Comparison of ENCODE assay signal across 8 cellular contexts in genomic region chr16:425082-425718, GRCh38. TPM values are rescaled to one million over a fixed set of nuclear protein-coding genes. Genes with fewer than 3 reads are reported as not detected.
DNase-seq lines count a peak whose midpoint lies in the region; ATAC-seq and TF ChIP-seq lines count a peak whose summit lies in the region.

A gene with protein sequence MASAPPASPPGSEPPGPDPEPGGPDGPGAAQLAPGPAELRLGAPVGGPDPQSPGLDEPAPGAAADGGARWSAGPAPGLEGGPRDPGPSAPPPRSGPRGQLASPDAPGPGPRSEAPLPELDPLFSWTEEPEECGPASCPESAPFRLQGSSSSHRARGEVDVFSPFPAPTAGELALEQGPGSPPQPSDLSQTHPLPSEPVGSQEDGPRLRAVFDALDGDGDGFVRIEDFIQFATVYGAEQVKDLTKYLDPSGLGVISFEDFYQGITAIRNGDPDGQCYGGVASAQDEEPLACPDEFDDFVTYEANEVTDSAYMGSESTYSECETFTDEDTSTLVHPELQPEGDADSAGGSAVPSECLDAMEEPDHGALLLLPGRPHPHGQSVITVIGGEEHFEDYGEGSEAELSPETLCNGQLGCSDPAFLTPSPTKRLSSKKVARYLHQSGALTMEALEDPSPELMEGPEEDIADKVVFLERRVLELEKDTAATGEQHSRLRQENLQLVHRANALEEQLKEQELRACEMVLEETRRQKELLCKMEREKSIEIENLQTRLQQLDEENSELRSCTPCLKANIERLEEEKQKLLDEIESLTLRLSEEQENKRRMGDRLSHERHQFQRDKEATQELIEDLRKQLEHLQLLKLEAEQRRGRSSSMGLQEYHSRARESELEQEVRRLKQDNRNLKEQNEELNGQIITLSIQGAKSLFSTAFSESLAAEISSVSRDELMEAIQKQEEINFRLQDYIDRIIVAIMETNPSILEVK (plus strand): TSS chr16:425649. CDS start chr16:426007, 358 bp downstream.

- peak; percentile 35 for TF ChIP-seq CTCF in choroid plexus epithelial cell (conservative IDR thresholded peaks at IDR 0.05; ENCODE audit: low read depth, low read length)

- no peaks in the 10 kb centered on the region for H3K36me3 Mint-ChIP-seq in activated CD4-positive, alpha-beta T cell treated with anti-CD3 and anti-CD28 coated beads for 36 hours (ENCODE audit: low read depth)

- intact Hi-C loops in activated CD4-positive, alpha-beta T cell treated with anti-CD3 and anti-CD28 coated beads for 36 hours (cut with DNase I, micrococcal nuclease): loop anchor here (1.0 to 10.0 kb wide), 10 partner anchors 24 to 880 kb away; partner anchors contain the start of genes AXIN1 (in 1 of the 2), CAPN15 (in 1 of the 2), DECR2 (in 1 of the 2) and METTL26 (in 1 of the 2)
- intact Hi-C loops in left colon (cut with DNase I, micrococcal nuclease): no loop called here

- DNase-seq in AG08396 (ENCODE audit: low spot score) (peak; percentile 87), NCI-H345 (lab: John Stamatoyannopoulos, UW) (peak; percentile 79), choroid plexus epithelial cell (ENCODE audit: low read depth) (peak; percentile 68), left colon (peak; percentile 76 to 85)
- peak; percentile 90 for DNase-seq in activated CD4-positive, alpha-beta T cell treated with anti-CD3 and anti-CD28 coated beads for 36 hours
- peak; percentile 80 for DNase-seq in stimulated activated CD4-positive, alpha-beta T cell treated with anti-CD3 and anti-CD28 coated beads, Interleukin-1b, Interleukin-23, amount 100 ng/mL, for 48 hours

- H3K9me3 Mint-ChIP-seq in activated CD4-positive, alpha-beta T cell treated with anti-CD3 and anti-CD28 coated beads for 36 hours (ENCODE audit: low read depth): no peaks in the 10 kb centered on the region

- H3K4me1 Mint-ChIP-seq in activated CD4-positive, alpha-beta T cell treated with anti-CD3 and anti-CD28 coated beads for 36 hours: peaks cover 30% of the 10 kb centered on the region

- POLR2A ChIA-PET in activated CD4-positive, alpha-beta T cell treated with anti-CD3 and anti-CD28 coated beads for 36 hours (lab: Charles Lee): interaction anchor here (0.6 kb wide), 1 partner anchor 33 kb away, joined by 5 read pairs; no protein-coding TSS in a partner anchor

- H3K4me3 Mint-ChIP-seq in activated CD4-positive, alpha-beta T cell treated with anti-CD3 and anti-CD28 coated beads for 36 hours: peak within 1 kb of the TSS; percentile 74

- peak within 1 kb of the TSS; percentile 47 for H3K27ac Mint-ChIP-seq in activated CD4-positive, alpha-beta T cell treated with anti-CD3 and anti-CD28 coated beads for 36 hours

- CTCF ChIA-PET in activated CD4-positive, alpha-beta T cell treated with anti-CD3 and anti-CD28 coated beads for 36 hours (lab: Charles Lee): interaction anchor here (0.6 to 1.4 kb wide), 3 partner anchors 24 to 259 kb away, joined by 3 to 4 read pairs (median 3); partner anchors contain the start of genes DECR2 and JMJD8

- peaks cover 5% of the 10 kb centered on the region for H3K27me3 Mint-ChIP-seq in activated CD4-positive, alpha-beta T cell treated with anti-CD3 and anti-CD28 coated beads for 36 hours

- peak within 1 kb of the TSS; percentile 69 for H3K4me3 ChIP-seq in choroid plexus epithelial cell (ENCODE audit: low read depth, low read length)

- ATAC-seq in GM18868 (IDR thresholded peaks at IDR 0.05; ENCODE audit: unreplicated experiment) (peak; percentile 94), HG03139 (IDR thresholded peaks at IDR 0.05; ENCODE audit: unreplicated experiment) (peak; percentile 79), left colon (peak; percentile 89)
- peak; percentile 93 for ATAC-seq in activated CD4-positive, alpha-beta T cell treated with anti-CD3 and anti-CD28 coated beads for 36 hours

RNA-seq across cellular contexts. Expression of the gene that starts here (rescaled TPM):
- total RNA-seq in activated CD4-positive, alpha-beta T cell treated with anti-CD3 and anti-CD28 coated beads for 36 hours: 10 to 100 TPM; 14.2 to 17.0 TPM
- total RNA-seq in left colon: 10 to 100 TPM; 21.2 to 23.2 TPM

Comparison
In these comparisons a context has a peak if more than half of its experiments do, and no peak if none do; other contexts are left out.
1. Peak in every context shown above with its lines: DNase-seq, ATAC-seq and H3K4me3 ChIP-seq.
2. intact Hi-C loops: an anchor here in activated CD4-positive, alpha-beta T cell treated with anti-CD3 and anti-CD28 coated beads for 36 hours (1.0 to 10.0 kb wide); none called in left colon.